Comparison of ENCODE assay signal across 1 cellular context in genomic region chr2:110904410-110905148, GRCh38.
TF ChIP-seq lines count a peak whose summit lies in the region.

No MANE protein-coding gene starts in this region.

TF ChIP-seq in H1, 55 proteins besides CTCF, POLR2A, EP300 and RAD21:
- TF ChIP-seq NRF1 (IDR thresholded peaks at IDR 0.05; ENCODE audit: low read depth, low read length) = no peak
- TF ChIP-seq CHD2 (IDR thresholded peaks at IDR 0.05; ENCODE audit: low read length) = no peak
- no peak for TF ChIP-seq MAFK (IDR thresholded peaks at IDR 0.05; ENCODE audit: low read depth, low read length)
- no peak for TF ChIP-seq KDM4A (IDR thresholded peaks at IDR 0.05; ENCODE audit: low read depth, low read length, severe bottlenecking)
- TF ChIP-seq SUZ12 (IDR thresholded peaks at IDR 0.05; ENCODE audit: low read length) = no peak
- no peak for TF ChIP-seq RFX5 (IDR thresholded peaks at IDR 0.05; ENCODE audit: borderline replicate concordance, low read depth, low read length)
- TF ChIP-seq RBBP5 (IDR thresholded peaks at IDR 0.05; ENCODE audit: borderline replicate concordance, low read depth, low read length) = no peak
- TF ChIP-seq ATF3 (IDR thresholded peaks at IDR 0.05; ENCODE audit: insufficient read depth, low read depth, low read length) = no peak
- TF ChIP-seq PHF8 (conservative IDR thresholded peaks at IDR 0.05; ENCODE audit: low read depth, low read length) = no peak
- no peak for TF ChIP-seq HDAC6 (IDR thresholded peaks at IDR 0.05; ENCODE audit: low read depth, low read length)
- 0 out of 2 replicates have a peak, but pooled peaks have one; percentile 10 for TF ChIP-seq USF2 (IDR thresholded peaks at IDR 0.05; ENCODE audit: low read length)
- peak; percentile 33; the same call in 1 of the 2 replicates for TF ChIP-seq MAX (IDR thresholded peaks at IDR 0.05)
- TF ChIP-seq FOSL1 (IDR thresholded peaks at IDR 0.05; ENCODE audit: insufficient read depth, low read depth, low read length) = no peak
- no peak for TF ChIP-seq TCF12 (IDR thresholded peaks at IDR 0.05; ENCODE audit: low read depth, low read length)
- no peak for TF ChIP-seq GABPA (IDR thresholded peaks at IDR 0.05; ENCODE audit: borderline replicate concordance, insufficient read depth, low read length)
- TF ChIP-seq EGR1 (IDR thresholded peaks at IDR 0.05; ENCODE audit: borderline replicate concordance, low read depth, low read length) = no peak
- no peak for TF ChIP-seq TEAD4 (IDR thresholded peaks at IDR 0.05; ENCODE audit: low read depth, low read length)
TF ChIP-seq in H1: peak in this region for 2.
